ENCODE assay signal across 10 cellular contexts in genomic region chr2:222514901-222515300, GRCh38.
"Had no signal": no experiment of that assay in that cellular context is flagged by ENCODE, and none has a peak within 500 bp of the region (broad histone marks: within the 10 kb centered on the region; RNA-seq: fewer than 3 reads in every experiment).

No MANE protein-coding gene starts in this region.

- H3K27ac Mint-ChIP-seq: HFFc6, IgD-negative memory B cell had no signal

- H3K9me3 ChIP-seq: HAP-1 had no signal

- H2AFZ ChIP-seq: GM23248 had no signal

- H3K4me1 ChIP-seq: HAP-1 had no signal

- H3K4me3 ChIP-seq: GM23248, HAP-1 had no signal

- DNase-seq: GM23248, GOT3, H7, HFFc6, KBM-7 had no signal

- H3K27me3 Mint-ChIP-seq: IgD-negative memory B cell had no signal

- H3K9ac ChIP-seq: GM23248 had no signal

- H3K4me3 Mint-ChIP-seq: HFFc6, IgD-negative memory B cell had no signal

- H3K4me1 Mint-ChIP-seq: IgD-negative memory B cell had no signal

- H3K27ac ChIP-seq: GM23248, HL-60 had no signal

- H3K36me3 ChIP-seq: HAP-1 had no signal

- ATAC-seq: HCT116, HepG2 had no signal
